Comparison of ENCODE assay signal across 20 cellular contexts in genomic region chr13:99866781-99867180, GRCh38.
DNase-seq lines count a peak whose midpoint lies in the region; ATAC-seq and TF ChIP-seq lines count a peak whose summit lies in the region.
"Had no signal": no experiment of that assay in that cellular context is flagged by ENCODE, and none has a peak within 500 bp of the region (broad histone marks: within the 10 kb centered on the region; RNA-seq: fewer than 3 reads in every experiment).

No MANE protein-coding gene starts in this region.

- peaks cover 24% of the 10 kb centered on the region for H3K27me3 Mint-ChIP-seq in brain
- H3K27me3 Mint-ChIP-seq in activated CD8-positive, alpha-beta T cell treated with anti-CD3 and anti-CD28 coated beads for 36 hours, result peaks cover 8% of the 10 kb centered on the region

- H3K9me3 ChIP-seq in Karpas-422 (ENCODE audit: low read length) (no peaks in the 10 kb centered on the region), esophagus muscularis mucosa (no peaks in the 10 kb centered on the region)
- H3K9me3 ChIP-seq: BLaER1 had no signal

- H3K79me2 ChIP-seq in Karpas-422 (ENCODE audit: low read length), result no peaks in the 10 kb centered on the region

- H3K4me3 Mint-ChIP-seq in brain, result peak overlapping the region in 1 of 5 experiments; percentile 74
- H3K4me3 Mint-ChIP-seq in activated CD8-positive, alpha-beta T cell treated with anti-CD3 and anti-CD28 coated beads for 36 hours, result no peak overlapping the region
- H3K4me3 Mint-ChIP-seq: CD14-positive monocyte; CD8-positive, alpha-beta T cell; HFFc6 had no signal

- H3K4me2 ChIP-seq in Karpas-422 (ENCODE audit: low read depth, low read length, poor library complexity, severe bottlenecking), result no peak overlapping the region
- H3K4me2 ChIP-seq: BLaER1 had no signal

- no peak overlapping the region for H2AFZ ChIP-seq in Karpas-422 (ENCODE audit: low read length)

- intact Hi-C loops in esophagus muscularis mucosa (cut with DNase I), result no loop called here
- intact Hi-C loops in activated CD8-positive, alpha-beta T cell treated with anti-CD3 and anti-CD28 coated beads for 36 hours (cut with micrococcal nuclease), result no loop called here

- no peaks in the 10 kb centered on the region for H4K20me1 ChIP-seq in Karpas-422 (ENCODE audit: insufficient read depth, low read depth, low read length)
- H4K20me1 ChIP-seq: BLaER1 had no signal

- no peaks in the 10 kb centered on the region for H3K36me3 ChIP-seq in Karpas-422 (ENCODE audit: insufficient read depth, low read length)
- H3K36me3 ChIP-seq in esophagus muscularis mucosa, result peaks cover 0 to 4% (median 0%) of the 10 kb centered on the region in 4 donors
- H3K36me3 ChIP-seq: BLaER1 had no signal

- ATAC-seq in activated CD8-positive, alpha-beta T cell treated with anti-CD3 and anti-CD28 coated beads for 36 hours, result no peak
- ATAC-seq in activated naive CD4-positive, alpha-beta T cell treated with anti-CD3 and anti-CD28 coated beads, Interleukin-2, amount 50 U/mL, for 72 hours, result no peak
- ATAC-seq: CD8-positive, alpha-beta T cell had no signal

- H3K4me3 ChIP-seq in Karpas-422 (ENCODE audit: low read length) (no peak overlapping the region), esophagus muscularis mucosa (no peak overlapping the region)
- H3K4me3 ChIP-seq: BLaER1 had no signal

- POLR2A ChIA-PET in activated CD8-positive, alpha-beta T cell treated with anti-CD3 and anti-CD28 coated beads for 36 hours (lab: Charles Lee), result no interaction called here

- peak overlapping the region in 4 of 5 experiments; percentile 54 to 91 (median 72) for H3K27ac Mint-ChIP-seq in brain
- no peak overlapping the region for H3K27ac Mint-ChIP-seq in activated CD8-positive, alpha-beta T cell treated with anti-CD3 and anti-CD28 coated beads for 36 hours
- no peak overlapping the region for H3K27ac Mint-ChIP-seq in activated naive CD4-positive, alpha-beta T cell treated with anti-CD3 and anti-CD28 coated beads, Interleukin-2, amount 50 U/mL, for 72 hours
- H3K27ac Mint-ChIP-seq: CD14-positive monocyte; CD8-positive, alpha-beta T cell; HFFc6 had no signal

- peaks cover 39% of the 10 kb centered on the region for H3K4me1 Mint-ChIP-seq in brain
- H3K4me1 Mint-ChIP-seq in activated CD8-positive, alpha-beta T cell treated with anti-CD3 and anti-CD28 coated beads for 36 hours (ENCODE audit: low read depth), result peaks cover 5% of the 10 kb centered on the region
- H3K4me1 Mint-ChIP-seq: CD14-positive monocyte had no signal

- CTCF ChIA-PET in activated CD8-positive, alpha-beta T cell treated with anti-CD3 and anti-CD28 coated beads for 36 hours (lab: Charles Lee), result interaction anchor here (1.4 kb wide), 1 partner anchor 11 kb away, joined by 6 read pairs; no protein-coding TSS in a partner anchor

- H3K9me2 ChIP-seq in Karpas-422 (replicated peaks; ENCODE audit: insufficient read depth, low read length), result no peaks in the 10 kb centered on the region

- 87% methylated on average over 7 of the region's 7 CpGs for WGBS in esophagus muscularis mucosa

- H3K9ac ChIP-seq in Karpas-422 (ENCODE audit: low read length), result no peak overlapping the region
- H3K9ac ChIP-seq: BLaER1 had no signal

- no peak for TF ChIP-seq CTCF in brain (conservative IDR thresholded peaks at IDR 0.05)
- no peak for TF ChIP-seq CTCF in esophagus muscularis mucosa (IDR thresholded peaks at IDR 0.05)
- TF ChIP-seq CTCF in activated CD8-positive, alpha-beta T cell treated with anti-CD3 and anti-CD28 coated beads for 36 hours (IDR thresholded peaks at IDR 0.05), result no peak

- H3K4me1 ChIP-seq in Karpas-422 (ENCODE audit: low read length) (peaks cover 84% of the 10 kb centered on the region), esophagus muscularis mucosa (no peaks in the 10 kb centered on the region)

- no peak for TF ChIP-seq POLR2A in esophagus muscularis mucosa (IDR thresholded peaks at IDR 0.05; ENCODE audit: low read depth)

- no peaks in the 10 kb centered on the region for H3K9me3 Mint-ChIP-seq in brain
- H3K9me3 Mint-ChIP-seq in activated CD8-positive, alpha-beta T cell treated with anti-CD3 and anti-CD28 coated beads for 36 hours, result no peaks in the 10 kb centered on the region
- H3K9me3 Mint-ChIP-seq in activated naive CD4-positive, alpha-beta T cell treated with anti-CD3 and anti-CD28 coated beads, Interleukin-2, amount 50 U/mL, for 72 hours, result no peaks in the 10 kb centered on the region
- H3K9me3 Mint-ChIP-seq: CD14-positive monocyte; CD8-positive, alpha-beta T cell; HFFc6 had no signal

- DNase-seq in NCI-H2081 (lab: John Stamatoyannopoulos, UW) (peak; percentile 57 to 81), NCI-H2081 treated with DMSO at 0.1 percent for 48 hours (lab: John Stamatoyannopoulos, UW) (no peak), Karpas-422 (no peak), esophagus muscularis mucosa (ENCODE audit: extremely low spot score) (peak; percentile 85), cerebellum (ENCODE audit: low spot score) (no peak)
- DNase-seq in activated CD8-positive, alpha-beta T cell treated with anti-CD3 and anti-CD28 coated beads for 36 hours, result no peak
- no peak for DNase-seq in activated naive CD4-positive, alpha-beta T cell treated with anti-CD3 and anti-CD28 coated beads, Interleukin-2, amount 50 U/mL, for 72 hours (ENCODE audit: low spot score in 2 of 2)
- DNase-seq: 8988T; Calu3; CD8-positive, alpha-beta T cell; DMS 273 treated with DMSO at 0.1 percent for 48 hours; DMS53; DND-41; EL; HCEC 1CT; HFFc6 had no signal

- no peaks in the 10 kb centered on the region for H3K27me3 ChIP-seq in Karpas-422 (ENCODE audit: low read length)
- no peaks in the 10 kb centered on the region for H3K27me3 ChIP-seq in esophagus muscularis mucosa
- H3K27me3 ChIP-seq: BLaER1 had no signal

- no peak for TF ChIP-seq EP300 in esophagus muscularis mucosa (IDR thresholded peaks at IDR 0.05)

- no peaks in the 10 kb centered on the region for H3K36me3 Mint-ChIP-seq in brain
- peaks cover 2% of the 10 kb centered on the region for H3K36me3 Mint-ChIP-seq in activated CD8-positive, alpha-beta T cell treated with anti-CD3 and anti-CD28 coated beads for 36 hours (ENCODE audit: low read depth)
- peaks cover 0 to 15% of the 10 kb centered on the region in 2 donors for H3K36me3 Mint-ChIP-seq in activated naive CD4-positive, alpha-beta T cell treated with anti-CD3 and anti-CD28 coated beads, Interleukin-2, amount 50 U/mL, for 72 hours
- H3K36me3 Mint-ChIP-seq: CD14-positive monocyte had no signal

- peak overlapping the region; percentile 19; the same call in 1 of the 2 replicates for H3K27ac ChIP-seq in Karpas-422 (ENCODE audit: low read length)
- H3K27ac ChIP-seq in esophagus muscularis mucosa (replicated peaks in 1 of 4), result no peak overlapping the region
- H3K27ac ChIP-seq: BLaER1, HL-60 had no signal

Comparison
In these comparisons a context has a peak if more than half of its experiments do, and no peak if none do; other contexts are left out.
1. DNase-seq: peak in NCI-H2081 (2 of 2) and esophagus muscularis mucosa (single experiment); none in NCI-H2081 treated with DMSO at 0.1 percent for 48 hours (single experiment), Karpas-422 (single experiment), activated CD8-positive, alpha-beta T cell treated with anti-CD3 and anti-CD28 coated beads for 36 hours (single experiment), cerebellum (single experiment) and activated naive CD4-positive, alpha-beta T cell treated with anti-CD3 and anti-CD28 coated beads, Interleukin-2, amount 50 U/mL, for 72 hours (0 of 2).
2. H3K27ac Mint-ChIP-seq: peak in brain (4 of 5); none in activated CD8-positive, alpha-beta T cell treated with anti-CD3 and anti-CD28 coated beads for 36 hours (single experiment) and activated naive CD4-positive, alpha-beta T cell treated with anti-CD3 and anti-CD28 coated beads, Interleukin-2, amount 50 U/mL, for 72 hours (0 of 2).